Comparison of ENCODE assay signal across 16 cellular contexts in genomic region chr3:160099855-160100254, GRCh38.
A peak's percentile ranks its signal among the peaks of the same experiment; 100 is the strongest.
DNase-seq lines count a peak whose midpoint lies in the region; ATAC-seq lines count a peak whose summit lies in the region.
"Had no signal": no experiment of that assay in that cellular context is flagged by ENCODE, and none has a peak within 500 bp of the region (broad histone marks: within the 10 kb centered on the region; RNA-seq: fewer than 3 reads in every experiment).

No MANE protein-coding gene starts in this region.

- ATAC-seq in GM18499 (IDR thresholded peaks at IDR 0.05; ENCODE audit: insufficient read depth, unreplicated experiment) (peak; percentile 81), GM21390 (IDR thresholded peaks at IDR 0.05; ENCODE audit: unreplicated experiment) (peak; percentile 63), HG03103 (IDR thresholded peaks at IDR 0.05; ENCODE audit: low read depth, unreplicated experiment) (peak; percentile 62), HG02970 (IDR thresholded peaks at IDR 0.05; ENCODE audit: low FRiP score, unreplicated experiment) (no peak)
- ATAC-seq: GM23338; stimulated activated naive CD8-positive, alpha-beta T cell treated with anti-CD3 and anti-CD28 coated beads, Interleukin-15, Interleukin-2, amounts not matched to agents 100 U/mL and 50 U/mL, for 24 hours had no signal

- DNase-seq in NOMO-1 treated with dmso at 0.1 percent for 144 hours (lab: John Stamatoyannopoulos, UW; ENCODE audit: unreplicated experiment) (peak; percentile 77), putamen (ENCODE audit: low spot score) (no peak), NCI-H1436 treated with DMSO at 0.1 percent for 48 hours (lab: John Stamatoyannopoulos, UW) (no peak), NCI-H146 treated with DMSO at 0.1 percent for 48 hours (lab: John Stamatoyannopoulos, UW; ENCODE audit: unreplicated experiment) (no peak)
- DNase-seq: activated CD4-positive, alpha-beta T cell treated with anti-CD3 and anti-CD28 coated beads, Interleukin-2, amount 50 U/mL, for 4 hours; activated gamma-delta T cell treated with Interleukin-2 at 50 U/mL for 16 hours; GDM1; NCI-H1105 treated with DMSO at 0.1 percent for 48 hours; ovary; stimulated activated naive CD8-positive, alpha-beta T cell treated with anti-CD3 and anti-CD28 coated beads, Interleukin-15, Interleukin-2, amounts not matched to agents 100 U/mL and 50 U/mL, for 24 hours; SW 1271 had no signal
